In the genomic region with DNA sequence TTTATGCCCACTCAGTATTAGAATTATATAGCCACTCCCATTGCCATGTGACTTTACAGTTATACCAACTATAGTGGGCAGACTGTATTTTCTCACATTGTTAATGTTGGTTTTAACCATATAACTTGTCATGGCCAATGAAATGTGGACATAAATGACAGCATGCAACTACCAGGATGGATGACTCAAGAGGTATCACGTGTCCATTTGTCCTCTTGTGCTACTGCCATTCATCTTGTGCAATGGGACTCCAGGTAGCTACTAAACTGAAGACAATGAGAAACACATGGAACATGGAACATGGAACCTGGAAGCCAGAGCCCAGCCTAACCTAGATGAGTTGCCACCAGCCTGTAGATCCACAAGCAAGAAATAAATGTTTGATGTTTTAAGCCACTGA, we compare ENCODE assay signal across 1 cellular context.
TF ChIP-seq lines count a peak whose summit lies in the region.

No MANE protein-coding gene starts in this region.

TF ChIP-seq in Ishikawa, 13 proteins besides CTCF, POLR2A, EP300 and RAD21 (continued from another document):
- TF ChIP-seq, protein P1, sequence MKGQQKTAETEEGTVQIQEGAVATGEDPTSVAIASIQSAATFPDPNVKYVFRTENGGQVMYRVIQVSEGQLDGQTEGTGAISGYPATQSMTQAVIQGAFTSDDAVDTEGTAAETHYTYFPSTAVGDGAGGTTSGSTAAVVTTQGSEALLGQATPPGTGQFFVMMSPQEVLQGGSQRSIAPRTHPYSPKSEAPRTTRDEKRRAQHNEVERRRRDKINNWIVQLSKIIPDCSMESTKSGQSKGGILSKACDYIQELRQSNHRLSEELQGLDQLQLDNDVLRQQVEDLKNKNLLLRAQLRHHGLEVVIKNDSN (IDR thresholded peaks at IDR 0.05) = 0 out of 2 replicates have a peak, but pooled peaks have one; percentile 24
TF ChIP-seq in Ishikawa: peak in this region for 1.
